ENCODE assay signal across 31 cellular contexts in the genomic region with DNA sequence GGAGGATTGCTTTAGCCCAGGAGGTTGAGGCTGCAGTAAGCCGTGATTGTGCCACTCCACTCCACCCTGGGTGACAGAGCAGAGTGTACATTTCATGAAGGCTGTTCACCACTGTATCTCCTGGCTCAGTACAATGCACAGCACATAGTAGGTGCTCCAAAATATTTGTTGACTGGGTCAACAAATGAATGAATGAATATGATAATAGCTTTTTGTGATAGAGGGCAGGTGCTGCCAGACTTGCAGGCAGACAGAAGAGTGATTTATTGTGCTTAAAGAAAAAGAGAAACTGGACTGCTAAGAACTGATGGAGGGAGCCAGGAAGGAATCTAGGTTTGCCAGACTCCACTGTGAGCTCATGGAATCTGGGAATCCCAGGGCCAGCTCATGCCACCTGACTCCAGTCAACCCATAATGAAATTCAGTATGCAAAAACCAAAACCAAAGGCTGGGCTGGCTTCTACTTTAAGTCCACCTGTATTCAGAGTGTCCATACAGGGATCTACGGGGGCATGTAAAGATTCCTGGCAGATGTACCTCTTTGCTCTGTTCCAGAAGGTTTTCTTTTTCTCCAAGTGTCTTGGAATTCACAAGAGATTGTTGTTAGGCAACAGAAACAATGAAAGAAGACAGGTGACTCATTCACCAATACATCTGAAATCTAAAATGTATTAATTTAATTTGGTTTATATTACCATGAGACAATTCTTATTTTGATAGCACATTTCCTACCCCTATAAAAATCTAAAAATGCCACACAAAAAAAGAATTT. TPM values are rescaled to one million over a fixed set of nuclear protein-coding genes. Genes with fewer than 3 reads are reported as not detected.
A peak's percentile ranks its signal among the peaks of the same experiment; 100 is the strongest.
DNase-seq lines count a peak whose midpoint lies in the region; ATAC-seq, FAIRE-seq and TF ChIP-seq lines count a peak whose summit lies in the region.
"Had no signal": no experiment of that assay in that cellular context is flagged by ENCODE, and none has a peak within 500 bp of the region (broad histone marks: within the 10 kb centered on the region; RNA-seq: fewer than 3 reads in every experiment).

No MANE protein-coding gene starts in this region.

- POLR2A ChIA-PET in K562 (lab: Yijun Ruan, JAX) = interaction anchor here (1.0 kb wide), 1 partner anchor 9 kb away, joined by 3 read pairs; no protein-coding TSS in a partner anchor

- no peaks in the 10 kb centered on the region for H3K9me1 ChIP-seq in K562 (ENCODE audit: control insufficient read depth, insufficient read depth, low read length)

- no peak overlapping the region for H3K27ac Mint-ChIP-seq in activated T-cell treated with anti-CD3 and anti-CD28 coated beads, Interleukin-2, amount 50 U/mL, for 72 hours
- H3K27ac Mint-ChIP-seq: activated naive CD4-positive, alpha-beta T cell treated with anti-CD3 and anti-CD28 coated beads, Interleukin-2, amount 10 ng/mL, durations not matched to agents 7 days and 5 days; natural killer cell treated with Interleukin-12 subunit alpha and Interleukin-12 subunit beta and Interleukin-15 and Interleukin-18, amount 100 ng/mL, for 72 hours; T-helper 17 cell had no signal

- no peaks in the 10 kb centered on the region for H3K36me3 Mint-ChIP-seq in activated T-cell treated with anti-CD3 and anti-CD28 coated beads, Interleukin-2, amount 50 U/mL, for 72 hours (ENCODE audit: insufficient read depth in 2 of 2)
- H3K36me3 Mint-ChIP-seq: activated naive CD4-positive, alpha-beta T cell treated with anti-CD3 and anti-CD28 coated beads, Interleukin-2, amount 10 ng/mL, durations not matched to agents 7 days and 5 days; natural killer cell treated with Interleukin-12 subunit alpha and Interleukin-12 subunit beta and Interleukin-15 and Interleukin-18, amount 100 ng/mL, for 72 hours had no signal

- H3K9me3 ChIP-seq in OCI-LY3 (ENCODE audit: insufficient read depth, low read length) = no peaks in the 10 kb centered on the region
- H3K9me3 ChIP-seq in K562 (replicated peaks; ENCODE audit: control insufficient read depth, insufficient read depth, low read depth, low read length) = no peaks in the 10 kb centered on the region
- no peaks in the 10 kb centered on the region for H3K9me3 ChIP-seq in MG63
- H3K9me3 ChIP-seq: A549, ascending aorta, SJSA1, spleen, thoracic aorta, vagina had no signal

- TF ChIP-seq RAD21 in K562 (CRISPR knock-in tag; conservative IDR thresholded peaks at IDR 0.05 in 1 of 2, IDR thresholded peaks at IDR 0.05 in 1 of 2) = no peak

- FAIRE-seq in K562 (lab: Jason Lieb, UNC) = no peak
- FAIRE-seq: A549, islet of Langerhans had no signal

- H3K4me2 ChIP-seq in OCI-LY3 (ENCODE audit: low read length) (no peak overlapping the region; the same call in 1 of the 2 replicates), K562 (ENCODE audit: insufficient read depth, low read length) (no peak overlapping the region)
- H3K4me2 ChIP-seq: A549 had no signal

- no peak for DNase-seq in activated T-cell treated with anti-CD3 and anti-CD28 coated beads, Interleukin-2, amount 50 U/mL, for 72 hours
- DNase-seq in activated T-cell treated with anti-CD3 and anti-CD28 coated beads for 4 hours (no peak), K562 (ENCODE audit: extremely low read depth in 1 of 4, low spot score in 3 of 4) (no peak), myocyte (ENCODE audit: low read depth) (peak; percentile 48), MG63 (no peak), GM13976 (ENCODE audit: low spot score) (no peak), hepatic stellate cell (ENCODE audit: low spot score) (no peak)
- DNase-seq: activated CD4-positive, alpha-beta T cell treated with anti-CD3 and anti-CD28 coated beads for 4 hours; activated naive CD4-positive, alpha-beta T cell treated with anti-CD3 and anti-CD28 coated beads, Interleukin-2, amount 10 ng/mL, durations not matched to agents 7 days and 5 days; CD8-positive, alpha-beta memory T cell; effector CD4-positive, alpha-beta T cell; foreskin melanocyte; hypothalamus; MM.1S; NCI-H1436; NCI-H82; retina; stimulated activated CD4-positive, alpha-beta T cell treated with anti-CD3 and anti-CD28 coated beads, Interleukin-4, amount 100 ng/mL, for 1 hour; stimulated activated naive CD4-positive, alpha-beta T cell; T-helper 17 cell had no signal

- TF ChIP-seq POLR2A in K562 (conservative IDR thresholded peaks at IDR 0.05) = no peak

- ATAC-seq in activated T-cell treated with anti-CD3 and anti-CD28 coated beads, Interleukin-2, amount 50 U/mL, for 72 hours (replicated peaks in 1 of 2) = no peak
- ATAC-seq in K562 = no peak
- ATAC-seq: A549; natural killer cell treated with Interleukin-12 subunit alpha and Interleukin-12 subunit beta and Interleukin-15 and Interleukin-18, amount 100 ng/mL, for 72 hours; Panc1; T-helper 17 cell had no signal

- intact Hi-C loops in K562 (cut with micrococcal nuclease) = no loop called here

- H4K20me1 ChIP-seq in OCI-LY3 (ENCODE audit: insufficient read depth, low read length) (no peaks in the 10 kb centered on the region), K562 (replicated peaks; ENCODE audit: control insufficient read depth, insufficient read depth, low read length) (peaks cover 5% of the 10 kb centered on the region; the same call in 1 of the 2 replicates)

- H3K4me1 ChIP-seq in OCI-LY3 (ENCODE audit: low read length) (peaks cover 40% of the 10 kb centered on the region), K562 (replicated peaks in 1 of 2; ENCODE audit: control insufficient read depth in 2 of 2, insufficient read depth in 2 of 2, low read length in 2 of 2) (no peaks in the 10 kb centered on the region)
- H3K4me1 ChIP-seq: ascending aorta, vagina had no signal

- H3K27me3 Mint-ChIP-seq in activated T-cell treated with anti-CD3 and anti-CD28 coated beads, Interleukin-2, amount 50 U/mL, for 72 hours (ENCODE audit: low read depth) = peaks cover 51% of the 10 kb centered on the region

- H3K4me1 Mint-ChIP-seq in activated T-cell treated with anti-CD3 and anti-CD28 coated beads, Interleukin-2, amount 50 U/mL, for 72 hours (ENCODE audit: low read depth) = peaks cover 40% of the 10 kb centered on the region

- BruUV-seq in K562 (replicated peaks; lab: Mats Ljungman, UMichigan) = no TSS peak

- in situ Hi-C loops in K562 (cut with MboI) = no loop called here
- in situ Hi-C loops in GM13976 (cut with MboI; ENCODE audit: low sequenced_read_pairs, unreplicated experiment) = no loop called here

- no peaks in the 10 kb centered on the region for H3K27me3 ChIP-seq in OCI-LY3 (ENCODE audit: low read depth, low read length)
- 0 out of 5 replicates have a peak, but pooled peaks cover 0 to 6% of the 10 kb centered on the region in 2 experiments for H3K27me3 ChIP-seq in K562 (ENCODE audit: control insufficient read depth in 2 of 2, insufficient read depth in 2 of 2, low read length in 2 of 2)
- no peaks in the 10 kb centered on the region for H3K27me3 ChIP-seq in MG63
- H3K27me3 ChIP-seq: ascending aorta, SJSA1, spleen, vagina had no signal

- no peak for TF ChIP-seq EP300 in K562 (IDR thresholded peaks at IDR 0.05; ENCODE audit: low read length)

- no peak for TF ChIP-seq CTCF in OCI-LY3 (IDR thresholded peaks at IDR 0.05; ENCODE audit: low read depth, low read length)
- no peak for TF ChIP-seq CTCF in K562 (IDR thresholded peaks at IDR 0.05 in 2 of 3, conservative IDR thresholded peaks at IDR 0.05 in 1 of 3; ENCODE audit: insufficient read depth in 2 of 3, low read depth in 1 of 3, low read length in 3 of 3)
- TF ChIP-seq CTCF in GM13976 (IDR thresholded peaks at IDR 0.05; ENCODE audit: borderline replicate concordance, control extremely low read depth, extremely low read depth, insufficient read depth, missing control alignments) = no peak

- no peak overlapping the region for H3K9ac ChIP-seq in OCI-LY3 (ENCODE audit: low read length)
- no peak overlapping the region for H3K9ac ChIP-seq in K562 (ENCODE audit: insufficient read depth in 1 of 2, low read depth in 2 of 2, low read length in 2 of 2)

- 26% methylated on average over 2 of the region's 2 CpGs for WGBS in K562 (ENCODE audit: insufficient coverage, low coverage, missing lambda C conversion rate)

- H3K36me3 ChIP-seq in OCI-LY3 (replicated peaks; ENCODE audit: low read depth, low read length) = no peaks in the 10 kb centered on the region
- H3K36me3 ChIP-seq in K562 (ENCODE audit: control insufficient read depth, insufficient read depth, low read length) = no peaks in the 10 kb centered on the region
- no peaks in the 10 kb centered on the region for H3K36me3 ChIP-seq in MG63
- H3K36me3 ChIP-seq: ascending aorta, SJSA1, spleen, thoracic aorta, vagina had no signal

- peak overlapping the region; percentile 79 for H3K27ac ChIP-seq in OCI-LY3 (ENCODE audit: low read length)
- no peak overlapping the region for H3K27ac ChIP-seq in K562 (ENCODE audit: extremely low read depth, low read depth, low read length)
- H3K27ac ChIP-seq: A549, ascending aorta, epithelial cell of prostate, SJSA1, spleen, thoracic aorta, vagina had no signal

- H3K79me2 ChIP-seq in OCI-LY3 (ENCODE audit: low read length) (no peaks in the 10 kb centered on the region), K562 (ENCODE audit: control insufficient read depth, insufficient read depth, low read length) (no peaks in the 10 kb centered on the region)

- H3K9me3 Mint-ChIP-seq in activated T-cell treated with anti-CD3 and anti-CD28 coated beads, Interleukin-2, amount 50 U/mL, for 72 hours = no peaks in the 10 kb centered on the region
- H3K9me3 Mint-ChIP-seq: activated naive CD4-positive, alpha-beta T cell treated with anti-CD3 and anti-CD28 coated beads, Interleukin-2, amount 10 ng/mL, durations not matched to agents 7 days and 5 days; CD8-positive, alpha-beta memory T cell; natural killer cell treated with Interleukin-12 subunit alpha and Interleukin-12 subunit beta and Interleukin-15 and Interleukin-18, amount 100 ng/mL, for 72 hours had no signal

- peak overlapping the region; percentile 79 to 81 for H3K4me3 Mint-ChIP-seq in activated T-cell treated with anti-CD3 and anti-CD28 coated beads, Interleukin-2, amount 50 U/mL, for 72 hours
- H3K4me3 Mint-ChIP-seq: activated naive CD4-positive, alpha-beta T cell treated with anti-CD3 and anti-CD28 coated beads, Interleukin-2, amount 10 ng/mL, durations not matched to agents 7 days and 5 days; CD8-positive, alpha-beta memory T cell; natural killer cell treated with Interleukin-12 subunit alpha and Interleukin-12 subunit beta and Interleukin-15 and Interleukin-18, amount 100 ng/mL, for 72 hours; T-helper 17 cell had no signal

- H2AFZ ChIP-seq in OCI-LY3 (ENCODE audit: low read depth, low read length) (no peak overlapping the region), K562 (ENCODE audit: low read depth, low read length) (no peak overlapping the region)

- H3K4me3 ChIP-seq in OCI-LY3 (ENCODE audit: low read length) (no peak overlapping the region), K562 (no peak overlapping the region), MG63 (no peak overlapping the region)
- H3K4me3 ChIP-seq: A549, ascending aorta, SJSA1, spleen, thoracic aorta, vagina had no signal

- CTCF ChIA-PET in K562 (lab: Yijun Ruan, JAX; ENCODE audit: low intra/inter-chr PET ratio) = no interaction called here

RNA-seq across cellular contexts. Expression of gene CTNNA1, which starts 15.5 kb away (rescaled TPM):
- 10 to 100 TPM; 62.3 to 73.0 TPM for total RNA-seq in activated T-cell treated with anti-CD3 and anti-CD28 coated beads, Interleukin-2, amount 50 U/mL, for 72 hours
- 91.6 and 154 TPM in 2 replicates for total RNA-seq in K562 (2011; cell fraction: chromatin; rRNA removed; ENCODE audit: low replicate concordance)
- total RNA-seq in K562 (2011; cell fraction: nucleolus; rRNA removed) = 41.4 and 47.6 TPM in 2 replicates
- 67.2 and 98.1 TPM in 2 replicates for total RNA-seq in K562 (2011; cell fraction: nucleoplasm; rRNA removed)
- total RNA-seq in K562 (2014; rRNA removed) = 102 and 124 TPM in 2 replicates
- total RNA-seq in K562 (2014; rRNA removed; fragmentation: Illumina TruSeq; extraction: Trizol) = 89.1 and 102 TPM in 2 replicates
- 89.8 and 90.0 TPM in 2 replicates for total RNA-seq in K562 (2015; rRNA removed; fragmentation: Illumina TruSeq; extraction: Trizol)
- 105 and 117 TPM in 2 replicates for total RNA-seq in K562 (2021)
- 29.6 and 32.5 TPM in 2 replicates for polyA plus RNA-seq in K562 (2011; rRNA removed)
- polyA plus RNA-seq in K562 (2011; cell fraction: cytosol; rRNA removed) = 44.7 and 48.7 TPM in 2 replicates
- polyA plus RNA-seq in K562 (2011; cell fraction: nucleus; rRNA removed) = 57.0 and 67.8 TPM in 2 replicates
- polyA plus RNA-seq in K562 (2012) = 103 and 163 TPM in 2 replicates
- polyA plus RNA-seq in K562 (2014; fragmentation: Illumina TruSeq; extraction: Trizol) = 101 and 107 TPM in 2 replicates
- polyA plus RNA-seq in K562 (2014; fragmentation: Nextera tagmentation; extraction: Ambion mirVana) = 10 to 100 TPM; 72.8 to 76.5 TPM
- polyA plus RNA-seq in K562 (2014; rRNA removed) = 59.6 and 72.3 TPM in 2 replicates
- 47.1 and 55.3 TPM in 2 replicates for polyA minus RNA-seq in K562 (2011; rRNA and poly(A)+ RNA removed)
- 94.4 and 124 TPM in 2 replicates for polyA minus RNA-seq in K562 (2011; cell fraction: cytosol; rRNA and poly(A)+ RNA removed)
- 31.5 and 43.1 TPM in 2 replicates for polyA minus RNA-seq in K562 (2011; cell fraction: nucleus; rRNA and poly(A)+ RNA removed)
- total RNA-seq in myocyte = 586 and 787 TPM in 2 replicates
- polyA plus RNA-seq in myocyte (2012) = 300 TPM
- 394 TPM in 2 replicates for total RNA-seq in MG63 (2014; rRNA removed; shearing (Covaris generic); ENCODE audit: low replicate concordance)
